ENCODE assay signal across 1 cellular context in genomic region chr2:165113414-165113813, GRCh38.
A peak's percentile ranks its signal among the peaks of the same experiment; 100 is the strongest.
TF ChIP-seq lines count a peak whose summit lies in the region.

No MANE protein-coding gene starts in this region.

TF ChIP-seq in HepG2, 621 proteins besides CTCF, POLR2A, EP300 and RAD21 (continued from another document):
- TF ChIP-seq ARID5B (CRISPR knock-in tag; IDR thresholded peaks at IDR 0.05), result 0 out of 2 replicates have a peak, but pooled peaks have one; percentile 32
- TF ChIP-seq ONECUT2 (CRISPR knock-in tag; IDR thresholded peaks at IDR 0.05), result no peak
- 0 out of 2 replicates have a peak, but pooled peaks have one; percentile 9 for TF ChIP-seq FOSL2 (CRISPR knock-in tag; IDR thresholded peaks at IDR 0.05)
- no peak for TF ChIP-seq KMT2B (CRISPR knock-in tag; IDR thresholded peaks at IDR 0.05)
- TF ChIP-seq HMG20A (CRISPR knock-in tag; IDR thresholded peaks at IDR 0.05; ENCODE audit: borderline replicate concordance), result peak; percentile 13; the same call in 1 of the 2 replicates
- TF ChIP-seq GATAD2A (CRISPR knock-in tag; IDR thresholded peaks at IDR 0.05), result 0 out of 2 replicates have a peak, but pooled peaks have one; percentile 26
- peak; percentile 62; the same call in 1 of the 2 replicates for TF ChIP-seq HOMEZ (CRISPR knock-in tag; IDR thresholded peaks at IDR 0.05; ENCODE audit: low read depth)
- TF ChIP-seq ZNF513 (CRISPR knock-in tag; conservative IDR thresholded peaks at IDR 0.05), result no peak
- TF ChIP-seq ZNF12 (CRISPR knock-in tag; IDR thresholded peaks at IDR 0.05), result peak; percentile 98
- no peak for TF ChIP-seq FOXP1 (IDR thresholded peaks at IDR 0.05)
- TF ChIP-seq FOXP1 (CRISPR knock-in tag; IDR thresholded peaks at IDR 0.05), result 0 out of 2 replicates have a peak, but pooled peaks have one; percentile 12
